Comparison of ENCODE assay signal across 15 cellular contexts in the genomic region with DNA sequence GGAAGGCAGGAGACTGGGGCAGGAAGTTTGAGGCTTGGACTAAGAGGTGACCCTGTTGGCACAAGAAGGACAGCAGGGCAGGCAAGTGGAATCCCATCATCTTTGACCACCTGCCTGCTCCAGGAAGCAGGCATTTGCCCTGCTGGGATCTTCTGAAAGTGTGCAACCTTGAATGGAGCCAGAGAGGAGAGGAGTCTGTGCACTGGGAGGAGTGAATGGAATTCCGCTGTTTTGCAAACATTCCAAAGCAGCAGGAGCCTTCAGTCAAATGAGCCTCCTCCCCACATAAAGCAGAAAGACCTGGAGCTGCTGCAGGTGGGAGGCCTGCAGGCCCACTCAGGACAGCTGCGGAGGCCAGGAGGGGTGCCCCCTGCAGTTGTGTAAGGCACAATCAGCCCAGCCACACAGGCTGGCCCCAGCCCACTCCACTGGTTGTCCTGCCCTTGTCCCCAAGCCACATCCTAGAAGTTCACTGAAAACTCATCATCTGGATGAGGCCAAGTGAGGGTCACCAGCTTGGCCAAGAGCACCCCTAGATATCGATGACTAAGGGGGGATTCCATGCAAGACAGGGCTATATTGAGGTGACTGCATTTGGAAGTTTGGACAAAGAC.
DNase-seq lines count a peak whose midpoint lies in the region; ATAC-seq and TF ChIP-seq lines count a peak whose summit lies in the region.
"Had no signal": no experiment of that assay in that cellular context is flagged by ENCODE, and none has a peak within 500 bp of the region (broad histone marks: within the 10 kb centered on the region; RNA-seq: fewer than 3 reads in every experiment).

No MANE protein-coding gene starts in this region.

- H4K5ac ChIP-seq in mesendoderm (ENCODE audit: low read length), result no peak overlapping the region

- no peak overlapping the region for H3K4ac ChIP-seq in mesendoderm (ENCODE audit: low read depth, low read length)

- no peaks in the 10 kb centered on the region for H3K79me1 ChIP-seq in mesendoderm (ENCODE audit: low read length)

- H3K27me3 Mint-ChIP-seq in GM23338 (ENCODE audit: insufficient read depth, low read depth, poor library complexity), result peaks cover 5% of the 10 kb centered on the region

- H2BK120ac ChIP-seq in mesendoderm (ENCODE audit: low read depth, low read length), result no peak overlapping the region

- H3F3A ChIP-seq in GM23338 (replicated peaks; ENCODE audit: low read depth) (no peaks in the 10 kb centered on the region), SK-N-SH (replicated peaks; ENCODE audit: insufficient read depth) (no peaks in the 10 kb centered on the region)

- WGBS in mesendoderm (ENCODE audit: extremely low coverage, insufficient coverage, low lambda C conversion rate), result no CpG with 5 or more reads among the region's 3 CpGs
- WGBS in SK-N-SH (ENCODE audit: low lambda C conversion rate), result 94% methylated on average over 2 of the region's 3 CpGs

- no peak overlapping the region for H3K27ac ChIP-seq in GM23338 (ENCODE audit: low read depth)
- no peak overlapping the region for H3K27ac ChIP-seq in mesendoderm (ENCODE audit: low read depth, low read length)
- H3K27ac ChIP-seq in SK-N-SH (ENCODE audit: low read depth in 2 of 2, low read length in 1 of 2), result no peak overlapping the region

- H4K8ac ChIP-seq in mesendoderm (ENCODE audit: low read depth, low read length), result no peak overlapping the region

- H3K4me3 ChIP-seq in GM23338, result no peak overlapping the region
- H3K4me3 ChIP-seq in choroid plexus epithelial cell (ENCODE audit: low read depth, low read length), result no peak overlapping the region
- H3K4me3 ChIP-seq in mesendoderm (ENCODE audit: low read length), result no peak overlapping the region
- no peak overlapping the region for H3K4me3 ChIP-seq in SK-N-SH (ENCODE audit: low read depth in 2 of 2, low read length in 1 of 2)
- H3K4me3 ChIP-seq: A549 had no signal

- H3K4me3 Mint-ChIP-seq in GM23338, result no peak overlapping the region; the same call in 2 of the 3 replicates

- H3K27ac Mint-ChIP-seq in GM23338, result no peak overlapping the region

- peak overlapping the region; percentile 64; the same call in 1 of the 2 replicates for H3K4me2 ChIP-seq in GM23338
- H3K4me2 ChIP-seq in mesendoderm (ENCODE audit: low read length), result no peak overlapping the region
- no peak overlapping the region for H3K4me2 ChIP-seq in SK-N-SH
- H3K4me2 ChIP-seq: A549 had no signal

- no peaks in the 10 kb centered on the region; the same call in 2 of the 3 replicates for H3K9me3 Mint-ChIP-seq in GM23338

- H3K27me3 ChIP-seq in GM23338 (ENCODE audit: insufficient read depth) (no peaks in the 10 kb centered on the region), mesendoderm (ENCODE audit: insufficient read depth, low read length, poor library complexity) (no peaks in the 10 kb centered on the region), SK-N-SH (ENCODE audit: insufficient read depth) (no peaks in the 10 kb centered on the region)

- no peak overlapping the region for H2BK15ac ChIP-seq in mesendoderm (replicated peaks; ENCODE audit: low read depth)

- peaks cover 5% of the 10 kb centered on the region; the same call in 1 of the 2 replicates for H3K9me2 ChIP-seq in GM23338 (ENCODE audit: insufficient read depth)
- H3K9me2 ChIP-seq in SK-N-SH, result no peaks in the 10 kb centered on the region

- H3K4me1 Mint-ChIP-seq in GM23338, result peaks cover 24% of the 10 kb centered on the region

- CTCF ChIA-PET in SK-N-SH (lab: Yijun Ruan, JAX), result interaction anchor here (1.0 kb wide), 1 partner anchor 55 kb away, joined by 3 read pairs; no protein-coding TSS in a partner anchor

- H2AFZ ChIP-seq in GM23338 (no peak overlapping the region), SK-N-SH (ENCODE audit: low read depth) (no peak overlapping the region)

- no peak overlapping the region for H2AK5ac ChIP-seq in mesendoderm (ENCODE audit: low read length)

- TF ChIP-seq CTCF in GM23338 (conservative IDR thresholded peaks at IDR 0.05; ENCODE audit: low read depth in 2 of 2) (no peak), choroid plexus epithelial cell (conservative IDR thresholded peaks at IDR 0.05; ENCODE audit: low read depth, low read length) (no peak), SK-N-SH (IDR thresholded peaks at IDR 0.05) (no peak)

- ATAC-seq in GM23338, result peak; percentile 84
- no peak for ATAC-seq in GM18511 (IDR thresholded peaks at IDR 0.05; ENCODE audit: unreplicated experiment)
- no peak for ATAC-seq in GM19397 (IDR thresholded peaks at IDR 0.05; ENCODE audit: unreplicated experiment)
- ATAC-seq: Right ventricle myocardium inferior had no signal

- no peak overlapping the region for H3K23ac ChIP-seq in mesendoderm (ENCODE audit: low read length)

- H3K9ac ChIP-seq in mesendoderm (ENCODE audit: low read length), result no peak overlapping the region
- H3K9ac ChIP-seq in SK-N-SH, result no peak overlapping the region

- no peak overlapping the region for H3K18ac ChIP-seq in mesendoderm (ENCODE audit: low read length)

- H3K79me2 ChIP-seq in GM23338 (replicated peaks; ENCODE audit: insufficient read depth) (no peaks in the 10 kb centered on the region), mesendoderm (ENCODE audit: control insufficient read depth, insufficient read depth, low read length) (no peaks in the 10 kb centered on the region), SK-N-SH (ENCODE audit: insufficient read depth) (no peaks in the 10 kb centered on the region)

- H4K20me1 ChIP-seq in GM23338 (replicated peaks; ENCODE audit: insufficient read depth), result no peaks in the 10 kb centered on the region
- no peaks in the 10 kb centered on the region for H4K20me1 ChIP-seq in SK-N-SH (ENCODE audit: insufficient read depth)

- no peak overlapping the region for H2BK5ac ChIP-seq in mesendoderm (ENCODE audit: low read length)

- H3K36me3 ChIP-seq in GM23338 (ENCODE audit: insufficient read depth) (no peaks in the 10 kb centered on the region), mesendoderm (ENCODE audit: control insufficient read depth, insufficient read depth, low read length) (no peaks in the 10 kb centered on the region), SK-N-SH (replicated peaks in 1 of 2; ENCODE audit: control insufficient read depth in 1 of 2, insufficient read depth in 2 of 2, low read length in 1 of 2) (no peaks in the 10 kb centered on the region)

- H3K4me1 ChIP-seq in GM23338 (ENCODE audit: insufficient read depth) (peaks cover 10% of the 10 kb centered on the region), mesendoderm (ENCODE audit: control insufficient read depth, low read depth, low read length) (peaks cover 4% of the 10 kb centered on the region), SK-N-SH (ENCODE audit: control insufficient read depth in 1 of 2, insufficient read depth in 2 of 2, low read depth in 1 of 2, low read length in 1 of 2) (peaks cover 2 to 18% of the 10 kb centered on the region in 2 experiments; a peak in 1 of 4 replicates)
- H3K4me1 ChIP-seq: A549 had no signal

- POLR2A ChIA-PET in SK-N-SH (lab: Yijun Ruan, JAX), result no interaction called here

- peak; percentile 63 for DNase-seq in GM23338 (ENCODE audit: low spot score)
- peak; percentile 64 for DNase-seq in NCI-H146 (lab: John Stamatoyannopoulos, UW)
- DNase-seq in choroid plexus epithelial cell (ENCODE audit: low read depth), result peak; percentile 12
- DNase-seq in mesendoderm, result peak; percentile 72
- no peak for DNase-seq in anterior cingulate cortex (lab: John Stamatoyannopoulos, UW)
- no peak for DNase-seq in SK-N-SH
- DNase-seq: C1 segment of cervical spinal cord, GF-D8, NCI-H1930, NCI-H2171 treated with DMSO at 0.1 percent for 48 hours, NCI-H774 had no signal

- TF ChIP-seq RAD21 in SK-N-SH (IDR thresholded peaks at IDR 0.05; ENCODE audit: low read length), result no peak

- H3K36me3 Mint-ChIP-seq in GM23338 (ENCODE audit: low read depth), result no peaks in the 10 kb centered on the region

- TF ChIP-seq EP300 in SK-N-SH (IDR thresholded peaks at IDR 0.05; ENCODE audit: borderline replicate concordance in 1 of 2, low read depth in 1 of 2, low read length in 1 of 2), result no peak

- no peaks in the 10 kb centered on the region for H3K9me3 ChIP-seq in SK-N-SH
- H3K9me3 ChIP-seq: A549 had no signal

- H3K56ac ChIP-seq in mesendoderm (ENCODE audit: low read length), result no peak overlapping the region

TF ChIP-seq in GM23338, 12 proteins besides CTCF, POLR2A, EP300 and RAD21 (continues in another document):
- TF ChIP-seq ZNF114 (CRISPR knock-in tag; IDR thresholded peaks at IDR 0.05), result peak; percentile 83; the same call in 1 of the 2 replicates

TF ChIP-seq in SK-N-SH, 30 proteins besides CTCF, POLR2A, EP300 and RAD21:
- no peak for TF ChIP-seq MXI1 (IDR thresholded peaks at IDR 0.05; ENCODE audit: low read depth, low read length)
- TF ChIP-seq, protein P1, sequence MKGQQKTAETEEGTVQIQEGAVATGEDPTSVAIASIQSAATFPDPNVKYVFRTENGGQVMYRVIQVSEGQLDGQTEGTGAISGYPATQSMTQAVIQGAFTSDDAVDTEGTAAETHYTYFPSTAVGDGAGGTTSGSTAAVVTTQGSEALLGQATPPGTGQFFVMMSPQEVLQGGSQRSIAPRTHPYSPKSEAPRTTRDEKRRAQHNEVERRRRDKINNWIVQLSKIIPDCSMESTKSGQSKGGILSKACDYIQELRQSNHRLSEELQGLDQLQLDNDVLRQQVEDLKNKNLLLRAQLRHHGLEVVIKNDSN (IDR thresholded peaks at IDR 0.05; ENCODE audit: borderline replicate concordance, low read depth), result no peak
- TF ChIP-seq, protein P2, sequence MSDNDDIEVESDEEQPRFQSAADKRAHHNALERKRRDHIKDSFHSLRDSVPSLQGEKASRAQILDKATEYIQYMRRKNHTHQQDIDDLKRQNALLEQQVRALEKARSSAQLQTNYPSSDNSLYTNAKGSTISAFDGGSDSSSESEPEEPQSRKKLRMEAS (IDR thresholded peaks at IDR 0.05; ENCODE audit: low read depth), result no peak

Comparison
In these comparisons a context has a peak if more than half of its experiments do, and no peak if none do; other contexts are left out.
1. DNase-seq: peak in GM23338 (single experiment), NCI-H146 (single experiment), choroid plexus epithelial cell (single experiment) and mesendoderm (single experiment); none in anterior cingulate cortex (0 of 58) and SK-N-SH (single experiment).